25 cellular contexts compared by ENCODE assay signal in genomic region chr5:149727336-149728035, GRCh38. TPM values are rescaled to one million over a fixed set of nuclear protein-coding genes. Genes with fewer than 3 reads are reported as not detected.
A peak's percentile ranks its signal among the peaks of the same experiment; 100 is the strongest.
DNase-seq lines count a peak whose midpoint lies in the region; ATAC-seq, FAIRE-seq and TF ChIP-seq lines count a peak whose summit lies in the region.
"Had no signal": no experiment of that assay in that cellular context is flagged by ENCODE, and none has a peak within 500 bp of the region (broad histone marks: within the 10 kb centered on the region; RNA-seq: fewer than 3 reads in every experiment).

No MANE protein-coding gene starts in this region.

- H3K79me2 ChIP-seq in parathyroid adenoma, result no peaks in the 10 kb centered on the region

- H3K4me3 ChIP-seq in left ventricle myocardium inferior, result no peak overlapping the region
- H3K4me3 ChIP-seq in parathyroid adenoma (ENCODE audit: low read depth, low read length), result no peak overlapping the region
- H3K4me3 ChIP-seq: A549, GM12878, GM23338, MG63 had no signal

- no peak for ATAC-seq in Right ventricle myocardium superior (ENCODE audit: poor library complexity)
- ATAC-seq: A549; CD8-positive, alpha-beta T cell; GM12878; GM23338 had no signal

- H2AFZ ChIP-seq in parathyroid adenoma, result peak overlapping the region; percentile 1

- TF ChIP-seq CTCF in left ventricle myocardium inferior (IDR thresholded peaks at IDR 0.05; ENCODE audit: borderline replicate concordance) (no peak), parathyroid adenoma (IDR thresholded peaks at IDR 0.05) (no peak)

- H3K36me3 ChIP-seq in left ventricle myocardium inferior (no peaks in the 10 kb centered on the region), parathyroid adenoma (ENCODE audit: control insufficient read depth, insufficient read depth, low read length) (no peaks in the 10 kb centered on the region)
- H3K36me3 ChIP-seq: MG63 had no signal

- H3K9me3 ChIP-seq in left ventricle myocardium inferior (replicated peaks) (no peaks in the 10 kb centered on the region), parathyroid adenoma (ENCODE audit: control insufficient read depth, low read length) (no peaks in the 10 kb centered on the region)
- H3K9me3 ChIP-seq: A549, Caco-2, MG63 had no signal

- DNase-seq in left ventricle myocardium inferior, result no peak
- DNase-seq in Right ventricle myocardium superior, result no peak
- DNase-seq in ecto neural progenitor cell (ENCODE audit: low spot score), result peak; percentile 37
- DNase-seq in frontal cortex (ENCODE audit: low spot score in 2 of 2), result no peak
- DNase-seq in cerebellum (ENCODE audit: low spot score), result no peak
- DNase-seq in SW480 (ENCODE audit: low spot score), result no peak
- DNase-seq: C1 segment of cervical spinal cord; Caco-2; CD8-positive, alpha-beta T cell; H9; KG1; MG63; NCI-H1048; NCI-H1417; NCI-H1694; NCI-H2029 treated with DMSO at 0.1 percent for 48 hours; NCI-H2227 treated with DMSO at 0.1 percent for 48 hours; NCI-H69; RPMI8226; SHP77 treated with DMSO at 0.1 percent for 48 hours had no signal

- intact Hi-C loops in left ventricle myocardium inferior (cut with micrococcal nuclease), result no loop called here
- intact Hi-C loops in Right ventricle myocardium superior (cut with DNase I), result no loop called here

- H3K27ac ChIP-seq in left ventricle myocardium inferior (replicated peaks) (peak overlapping the region; percentile 95), parathyroid adenoma (no peak overlapping the region)
- H3K27ac ChIP-seq: A549 had no signal

- no peak overlapping the region for H3K4me2 ChIP-seq in parathyroid adenoma (ENCODE audit: low read length)
- H3K4me2 ChIP-seq: A549, GM23338 had no signal

- H3K4me1 ChIP-seq in left ventricle myocardium inferior (peaks cover 37% of the 10 kb centered on the region), parathyroid adenoma (peaks cover 3% of the 10 kb centered on the region)
- H3K4me1 ChIP-seq: Caco-2 had no signal

- H3K27me3 ChIP-seq in left ventricle myocardium inferior (ENCODE audit: low read depth), result no peaks in the 10 kb centered on the region
- H3K27me3 ChIP-seq in parathyroid adenoma (ENCODE audit: control insufficient read depth, insufficient read depth, low read length), result no peaks in the 10 kb centered on the region

- H3K9ac ChIP-seq in parathyroid adenoma, result no peak overlapping the region

- FAIRE-seq in frontal cortex (lab: Jason Lieb, UNC), result no peak
- FAIRE-seq: A549, G401.6, GM12878 had no signal

RNA-seq across cellular contexts. Expression of gene PPARGC1B, which starts 2.6 kb away (rescaled TPM):
- total RNA-seq in left ventricle myocardium inferior (28.4 TPM), Right ventricle myocardium superior (27.9 TPM), frontal cortex (0.82 TPM), cerebellum (3.2 TPM)
